Comparison of ENCODE assay signal across 8 cellular contexts in the genomic region with DNA sequence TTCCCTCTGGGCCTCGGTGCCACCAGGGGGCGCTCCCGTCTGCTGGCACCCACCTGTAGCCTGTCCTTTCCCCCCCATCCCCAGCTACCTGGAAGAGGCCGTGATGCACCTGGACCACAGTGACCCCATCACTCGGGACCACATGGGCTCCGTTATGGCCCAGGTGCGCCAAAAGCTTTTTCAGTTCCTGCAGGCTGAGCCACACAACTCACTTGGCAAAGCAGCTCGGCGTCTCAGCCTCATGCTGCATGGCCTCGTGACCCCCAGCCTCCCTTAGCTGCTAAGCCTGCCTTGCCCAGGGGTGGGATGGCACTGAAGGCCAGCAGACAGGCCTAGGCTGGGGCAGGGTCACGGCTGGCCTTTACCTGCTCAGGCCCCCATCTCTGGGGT. TPM values are rescaled to one million over a fixed set of nuclear protein-coding genes. Genes with fewer than 3 reads are reported as not detected.
A peak's percentile ranks its signal among the peaks of the same experiment; 100 is the strongest.
DNase-seq lines count a peak whose midpoint lies in the region; ATAC-seq, FAIRE-seq and TF ChIP-seq lines count a peak whose summit lies in the region.

No MANE protein-coding gene starts in this region.

- H3K4me2 ChIP-seq in astrocyte (ENCODE audit: low read length): no peak overlapping the region

- peaks cover 22% of the 10 kb centered on the region for H3K36me3 ChIP-seq in astrocyte (ENCODE audit: insufficient read depth, low read length)

- no peak for ATAC-seq in HG02840 (IDR thresholded peaks at IDR 0.05; ENCODE audit: low FRiP score, unreplicated experiment)

- H3K9me3 Mint-ChIP-seq in astrocyte (ENCODE audit: unreplicated experiment): no peaks in the 10 kb centered on the region
- no peaks in the 10 kb centered on the region for H3K9me3 Mint-ChIP-seq in immature natural killer cell

- H3K27me3 ChIP-seq in HL-60 (ENCODE audit: insufficient read depth, poor library complexity, severe bottlenecking) (no peaks in the 10 kb centered on the region), astrocyte (ENCODE audit: insufficient read depth, low read length) (no peaks in the 10 kb centered on the region)

- H3K4me1 Mint-ChIP-seq in astrocyte (ENCODE audit: low read depth, unreplicated experiment): peaks cover 7% of the 10 kb centered on the region
- H3K4me1 Mint-ChIP-seq in immature natural killer cell: no peaks in the 10 kb centered on the region

- H3K4me3 Mint-ChIP-seq in astrocyte (ENCODE audit: unreplicated experiment) (no peak overlapping the region), immature natural killer cell (no peak overlapping the region)

- no peak overlapping the region for H3K4me3 ChIP-seq in HL-60 (replicated peaks; ENCODE audit: insufficient read depth, low read length)
- no peak overlapping the region for H3K4me3 ChIP-seq in astrocyte (ENCODE audit: insufficient read depth, low read depth, low read length)

- no peak for FAIRE-seq in astrocyte (lab: Jason Lieb, UNC)

- H2AFZ ChIP-seq in astrocyte (ENCODE audit: low read depth, low read length): no peak overlapping the region

- H3K9ac ChIP-seq in astrocyte (ENCODE audit: low read length): no peak overlapping the region

- no peaks in the 10 kb centered on the region for H3K79me2 ChIP-seq in astrocyte (ENCODE audit: insufficient read depth, low read length)

- H3K27me3 Mint-ChIP-seq in astrocyte (ENCODE audit: low read depth, unreplicated experiment) (no peaks in the 10 kb centered on the region), immature natural killer cell (ENCODE audit: low read depth in 3 of 3) (peaks cover 0 to 2% (median 0%) of the 10 kb centered on the region in 3 donors)

- H3K9me3 ChIP-seq in astrocyte (ENCODE audit: insufficient read depth, low read depth, low read length): no peaks in the 10 kb centered on the region

- H3K36me3 Mint-ChIP-seq in astrocyte (ENCODE audit: low read depth, unreplicated experiment) (peaks cover 21% of the 10 kb centered on the region), immature natural killer cell (peaks cover 0 to 28% (median 15%) of the 10 kb centered on the region in 3 donors)

- TF ChIP-seq CTCF in HL-60 (IDR thresholded peaks at IDR 0.05; ENCODE audit: insufficient read depth, low read length) (peak; percentile 94), astrocyte (IDR thresholded peaks at IDR 0.05; ENCODE audit: insufficient read depth, low read depth, low read length) (peak; percentile 61)

- no peak overlapping the region for H3K27ac ChIP-seq in HL-60 (replicated peaks)
- H3K27ac ChIP-seq in astrocyte (ENCODE audit: low read depth, low read length): no peak overlapping the region

- DNase-seq in CD1c-positive myeloid dendritic cell (ENCODE audit: extremely low spot score): peak; percentile 64
- DNase-seq in HL-60 (ENCODE audit: low read depth in 1 of 2, low spot score in 1 of 2): peak in 1 of 2 experiments; percentile 52
- peak; percentile 76 for DNase-seq in T-helper 9 cell
- DNase-seq in astrocyte (ENCODE audit: low read depth): no peak
- DNase-seq in immature natural killer cell: peak; percentile 60 to 70 (median 65)
- DNase-seq in stimulated activated CD4-positive, alpha-beta T cell treated with anti-CD3 and anti-CD28 coated beads, Interleukin-2, amount 100 ng/mL, for 48 hours: peak; percentile 65 to 75
- no peak for DNase-seq in Kasumi-1 (lab: John Stamatoyannopoulos, UW)

- peaks cover 6% of the 10 kb centered on the region for H3K4me1 ChIP-seq in astrocyte (ENCODE audit: insufficient read depth, low read length)

- H3K27ac Mint-ChIP-seq in astrocyte (ENCODE audit: unreplicated experiment) (no peak overlapping the region), immature natural killer cell (no peak overlapping the region)

- H4K20me1 ChIP-seq in astrocyte (ENCODE audit: insufficient read depth, low read length): peaks cover 45% of the 10 kb centered on the region

RNA-seq across cellular contexts. Expression of gene NRN1L, which starts 0.8 kb away (rescaled TPM):
- 0.82 and 0.91 TPM in 2 replicates for total RNA-seq in astrocyte
- polyA plus RNA-seq in immature natural killer cell: under 1 TPM in 1 of 3 donors, not detected in 2; 0.91 TPM

RNA-seq across cellular contexts. Expression of gene PSKH1, which starts 9.2 kb away (rescaled TPM):
- 27.3 and 29.7 TPM in 2 replicates for total RNA-seq in astrocyte
- polyA plus RNA-seq in immature natural killer cell: 10 to 100 TPM; 16.4 to 40.6 (median 21.7) TPM

RNA-seq across cellular contexts. Expression of gene EDC4, which starts 11.0 kb away (rescaled TPM):
- 61.5 and 64.8 TPM in 2 replicates for total RNA-seq in astrocyte
- 10 to 100 TPM; 14.2 to 26.0 (median 23.8) TPM for polyA plus RNA-seq in immature natural killer cell

RNA-seq across cellular contexts. Expression of gene CENPT, which starts 36.4 kb away (rescaled TPM):
- 67.3 and 79.3 TPM in 2 replicates for total RNA-seq in astrocyte
- 10 to 100 TPM in 2 of 3 donors, 1 to 10 TPM in 1; 9.3 to 15.0 (median 12.4) TPM for polyA plus RNA-seq in immature natural killer cell

RNA-seq across cellular contexts. Expression of gene NUTF2, which starts 37.1 kb away (rescaled TPM):
- 214 and 224 TPM in 2 replicates for total RNA-seq in astrocyte
- 100 to 1,000 TPM; 115 to 157 (median 130) TPM for polyA plus RNA-seq in immature natural killer cell

Comparison
In these comparisons a context has a peak if more than half of its experiments do, and no peak if none do; other contexts are left out.
1. DNase-seq: peak in CD1c-positive myeloid dendritic cell (single experiment), T-helper 9 cell (single experiment), immature natural killer cell (3 of 3) and stimulated activated CD4-positive, alpha-beta T cell treated with anti-CD3 and anti-CD28 coated beads, Interleukin-2, amount 100 ng/mL, for 48 hours (2 of 2); none in astrocyte (single experiment) and Kasumi-1 (0 of 2).